ENCODE assay signal across 9 cellular contexts in genomic region chr4:54322817-54323417, GRCh38.
DNase-seq lines count a peak whose midpoint lies in the region; ATAC-seq and TF ChIP-seq lines count a peak whose summit lies in the region.
"Had no signal": no experiment of that assay in that cellular context is flagged by ENCODE, and none has a peak within 500 bp of the region (broad histone marks: within the 10 kb centered on the region; RNA-seq: fewer than 3 reads in every experiment).

No MANE protein-coding gene starts in this region.

- H3K27ac ChIP-seq in SJSA1, result no peak overlapping the region
- H3K27ac ChIP-seq in ascending aorta, result no peak overlapping the region
- H3K27ac ChIP-seq in sigmoid colon, result no peak overlapping the region
- H3K27ac ChIP-seq: BLaER1 had no signal

- WGBS in sigmoid colon, 2 donors, result 38 to 47% methylated on average over 10 of the region's 10 CpGs

- no peaks in the 10 kb centered on the region for H3K4me1 ChIP-seq in SJSA1 (replicated peaks)
- no peaks in the 10 kb centered on the region for H3K4me1 ChIP-seq in ascending aorta
- H3K4me1 ChIP-seq in sigmoid colon, result no peaks in the 10 kb centered on the region
- H3K4me1 ChIP-seq: BLaER1 had no signal

- H3K36me3 ChIP-seq in SJSA1, result no peaks in the 10 kb centered on the region
- H3K36me3 ChIP-seq in ascending aorta, result no peaks in the 10 kb centered on the region
- no peaks in the 10 kb centered on the region for H3K36me3 ChIP-seq in sigmoid colon
- H3K36me3 ChIP-seq: BLaER1 had no signal

- no peak for TF ChIP-seq POLR2A in sigmoid colon (IDR thresholded peaks at IDR 0.05)

- peak; percentile 83 for ATAC-seq in HG02610 (IDR thresholded peaks at IDR 0.05; ENCODE audit: unreplicated experiment)

- DNase-seq in SIG-M5 treated with dmso at 0.1 percent for 504 hours (lab: John Stamatoyannopoulos, UW; ENCODE audit: unreplicated experiment), result peak; percentile 48
- no peak for DNase-seq in SIG-M5 (lab: John Stamatoyannopoulos, UW)
- peak; percentile 72 for DNase-seq in NAMALWA (ENCODE audit: low spot score)
- DNase-seq in SJSA1 (ENCODE audit: low read depth in 1 of 2, low spot score in 2 of 2), result peak; percentile 28 to 51
- peak in 1 of 2 donors; percentile 71 for DNase-seq in ascending aorta (ENCODE audit: low spot score in 2 of 2)
- DNase-seq in hepatic stellate cell (ENCODE audit: low spot score), result peak; percentile 49
- no peak for DNase-seq in sigmoid colon

- H3K27me3 ChIP-seq in SJSA1 (replicated peaks) (no peaks in the 10 kb centered on the region), ascending aorta (no peaks in the 10 kb centered on the region), sigmoid colon (no peaks in the 10 kb centered on the region)
- H3K27me3 ChIP-seq: BLaER1 had no signal

- H3K4me3 ChIP-seq in SJSA1 (no peak overlapping the region), ascending aorta (no peak overlapping the region), sigmoid colon (no peak overlapping the region)
- H3K4me3 ChIP-seq: BLaER1 had no signal

- TF ChIP-seq CTCF in ascending aorta (IDR thresholded peaks at IDR 0.05) (peak; percentile 35 to 72 (median 53)), sigmoid colon (IDR thresholded peaks at IDR 0.05) (peak in 3 of 4 experiments; percentile 31 to 62 (median 45))

- H3K9me3 ChIP-seq in SJSA1 (replicated peaks) (no peaks in the 10 kb centered on the region), ascending aorta (no peaks in the 10 kb centered on the region), sigmoid colon (no peaks in the 10 kb centered on the region)

- intact Hi-C loops in ascending aorta (cut with DNase I) (loop anchor here (1.0 to 5.0 kb wide), 3 partner anchors 116 to 638 kb away; no protein-coding TSS in a partner anchor), sigmoid colon (cut with DNase I) (loop anchor here (2.0 kb wide), 1 partner anchor 118 kb away; no protein-coding TSS in a partner anchor)

- no peak for TF ChIP-seq EP300 in sigmoid colon (IDR thresholded peaks at IDR 0.05)

Comparison
In these comparisons a context has a peak if more than half of its experiments do, and no peak if none do; other contexts are left out.
1. DNase-seq: peak in SIG-M5 treated with dmso at 0.1 percent for 504 hours (single experiment), NAMALWA (single experiment), SJSA1 (2 of 2) and hepatic stellate cell (single experiment); none in SIG-M5 (single experiment) and sigmoid colon (single experiment).